12 cellular contexts compared by ENCODE assay signal in genomic region chr12:106090586-106091411, GRCh38. TPM values are rescaled to one million over a fixed set of nuclear protein-coding genes. Genes with fewer than 3 reads are reported as not detected.
A peak's percentile ranks its signal among the peaks of the same experiment; 100 is the strongest.
DNase-seq lines count a peak whose midpoint lies in the region; ATAC-seq, FAIRE-seq and TF ChIP-seq lines count a peak whose summit lies in the region.
"Had no signal": no experiment of that assay in that cellular context is flagged by ENCODE, and none has a peak within 500 bp of the region (broad histone marks: within the 10 kb centered on the region; RNA-seq: fewer than 3 reads in every experiment).

No MANE protein-coding gene starts in this region.

- H3K36me3 ChIP-seq in ACC112 (ENCODE audit: insufficient read depth, low read length) (no peaks in the 10 kb centered on the region), SK-N-SH (replicated peaks in 1 of 2; ENCODE audit: control insufficient read depth in 1 of 2, insufficient read depth in 2 of 2, low read length in 1 of 2) (peaks cover 9 to 11% of the 10 kb centered on the region in 2 experiments)

- H3K4me3 Mint-ChIP-seq in nephron, result no peak overlapping the region
- H3K4me3 Mint-ChIP-seq: IgD-negative memory B cell had no signal

- TF ChIP-seq EP300 in SK-N-SH (IDR thresholded peaks at IDR 0.05; ENCODE audit: borderline replicate concordance in 1 of 2, low read depth in 1 of 2, low read length in 1 of 2), result peak in 1 of 2 experiments; percentile 76; a peak in 2 of 4 replicates

- no peaks in the 10 kb centered on the region for H3K9me3 Mint-ChIP-seq in nephron
- H3K9me3 Mint-ChIP-seq: IgD-negative memory B cell had no signal

- H3K27ac ChIP-seq in ACC112 (ENCODE audit: low read depth, low read length) (peak overlapping the region; percentile 72), SK-N-SH (ENCODE audit: low read depth in 2 of 2, low read length in 1 of 2) (peak overlapping the region; percentile 20 to 91; a peak in 3 of 4 replicates)

- peak overlapping the region; percentile 45; the same call in 1 of the 2 replicates for H3K9ac ChIP-seq in SK-N-SH

- no peak for DNase-seq in SK-N-SH
- DNase-seq in fibroblast of mammary gland (ENCODE audit: low read depth), result peak; percentile 52
- no peak for DNase-seq in Ammon's horn (ENCODE audit: low spot score)
- DNase-seq in NCI-H524 treated with DMSO at 0.1 percent for 48 hours (lab: John Stamatoyannopoulos, UW), result no peak
- no peak for DNase-seq in D721Med (ENCODE audit: insufficient read length, low spot score)
- DNase-seq: activated CD8-positive, alpha-beta memory T cell treated with anti-CD3 and anti-CD28 coated beads for 24 hours; AML-193 had no signal

- ATAC-seq in GM21526 (IDR thresholded peaks at IDR 0.05; ENCODE audit: low FRiP score, unreplicated experiment), result no peak

- TF ChIP-seq CTCF in SK-N-SH (IDR thresholded peaks at IDR 0.05) (no peak), fibroblast of mammary gland (conservative IDR thresholded peaks at IDR 0.05; ENCODE audit: control insufficient read depth, insufficient read depth, low read depth, low read length) (no peak), nephron (IDR thresholded peaks at IDR 0.05; ENCODE audit: unreplicated experiment in 3 of 3) (no peak), D721Med (IDR thresholded peaks at IDR 0.05; ENCODE audit: insufficient read depth, missing control alignments) (no peak)

- CTCF ChIA-PET in SK-N-SH (lab: Yijun Ruan, JAX), result no interaction called here

- H3K36me3 Mint-ChIP-seq in nephron (ENCODE audit: low read depth), result peaks cover 23% of the 10 kb centered on the region
- H3K36me3 Mint-ChIP-seq: IgD-negative memory B cell had no signal

- H3K27ac Mint-ChIP-seq in nephron, result peak overlapping the region; percentile 3 to 85 (median 64)
- H3K27ac Mint-ChIP-seq: IgD-negative memory B cell, progenitor cell of endocrine pancreas had no signal

- WGBS in SK-N-SH (ENCODE audit: low lambda C conversion rate), result 81% methylated on average over 10 of the region's 10 CpGs

- H3K9me2 ChIP-seq in SK-N-SH, result no peaks in the 10 kb centered on the region

- H3K27me3 Mint-ChIP-seq in nephron (ENCODE audit: low read depth), result no peaks in the 10 kb centered on the region

- no peaks in the 10 kb centered on the region for H3K79me2 ChIP-seq in ACC112 (ENCODE audit: control insufficient read depth, insufficient read depth, low read length, unreplicated experiment)
- peaks cover 88% of the 10 kb centered on the region for H3K79me2 ChIP-seq in SK-N-SH (ENCODE audit: insufficient read depth)

- POLR2A ChIA-PET in SK-N-SH (lab: Yijun Ruan, JAX), result no interaction called here

- FAIRE-seq in D721Med (lab: Jason Lieb, UNC), result no peak

- peaks cover 18% of the 10 kb centered on the region for H3K4me1 ChIP-seq in ACC112 (ENCODE audit: control insufficient read depth, insufficient read depth, low read length, unreplicated experiment)
- H3K4me1 ChIP-seq in SK-N-SH (ENCODE audit: control insufficient read depth in 1 of 2, insufficient read depth in 2 of 2, low read depth in 1 of 2, low read length in 1 of 2), result peaks cover 0 to 26% of the 10 kb centered on the region in 2 experiments; a peak in 2 of 4 replicates

- H3K4me1 Mint-ChIP-seq in nephron, result peaks cover 40% of the 10 kb centered on the region

- TF ChIP-seq RAD21 in SK-N-SH (IDR thresholded peaks at IDR 0.05; ENCODE audit: low read length), result no peak

- H4K20me1 ChIP-seq in SK-N-SH (ENCODE audit: insufficient read depth), result no peaks in the 10 kb centered on the region; the same call in 1 of the 2 replicates

- H3K9me3 ChIP-seq in SK-N-SH, result no peaks in the 10 kb centered on the region

- H3K4me2 ChIP-seq in SK-N-SH, result peak overlapping the region; percentile 58

- peaks cover 40% of the 10 kb centered on the region for H3F3A ChIP-seq in SK-N-SH (replicated peaks; ENCODE audit: insufficient read depth)

- H3K27me3 ChIP-seq in ACC112 (ENCODE audit: insufficient read depth, low read length) (no peaks in the 10 kb centered on the region), SK-N-SH (ENCODE audit: insufficient read depth) (no peaks in the 10 kb centered on the region)

- peak overlapping the region; percentile 44 for H2AFZ ChIP-seq in ACC112 (ENCODE audit: low read length, unreplicated experiment)
- no peak overlapping the region for H2AFZ ChIP-seq in SK-N-SH (ENCODE audit: low read depth)

- peak overlapping the region; percentile 14 for H3K4me3 ChIP-seq in ACC112 (ENCODE audit: low read depth, low read length)
- H3K4me3 ChIP-seq in SK-N-SH (ENCODE audit: low read depth in 2 of 2, low read length in 1 of 2), result no peak overlapping the region
- no peak overlapping the region for H3K4me3 ChIP-seq in fibroblast of mammary gland (ENCODE audit: control insufficient read depth, low read depth, low read length)

TF ChIP-seq in SK-N-SH, 30 proteins besides CTCF, POLR2A, EP300 and RAD21:
- peak; percentile 38; the same call in 1 of the 2 replicates for TF ChIP-seq FOSL2 (IDR thresholded peaks at IDR 0.05; ENCODE audit: borderline replicate concordance, low read depth)
- peak; percentile 60 for TF ChIP-seq NFIC (IDR thresholded peaks at IDR 0.05; ENCODE audit: borderline replicate concordance)
- peak; percentile 96 for TF ChIP-seq MEF2A (IDR thresholded peaks at IDR 0.05; ENCODE audit: borderline replicate concordance, low read depth)
- peak; percentile 53; the same call in 1 of the 2 replicates for TF ChIP-seq JUND (IDR thresholded peaks at IDR 0.05)
- peak; percentile 34 for TF ChIP-seq PBX3 (IDR thresholded peaks at IDR 0.05)
- TF ChIP-seq FOXJ3 (CRISPR knock-in tag; IDR thresholded peaks at IDR 0.05), result no peak
- peak; percentile 65; the same call in 1 of the 2 replicates for TF ChIP-seq RXRA (IDR thresholded peaks at IDR 0.05; ENCODE audit: borderline replicate concordance, low read depth)
- peak; percentile 47; the same call in 1 of the 2 replicates for TF ChIP-seq MAX (IDR thresholded peaks at IDR 0.05; ENCODE audit: low read depth)
- TF ChIP-seq GABPA (IDR thresholded peaks at IDR 0.05; ENCODE audit: low read depth), result no peak
- TF ChIP-seq TCF12 (IDR thresholded peaks at IDR 0.05), result peak; percentile 78

RNA-seq across cellular contexts. Expression of gene NUAK1, which starts 48.0 kb away (rescaled TPM):
- 8.1 and 11.3 TPM in 2 replicates for polyA plus RNA-seq in SK-N-SH (2012; rRNA removed)
- polyA plus RNA-seq in SK-N-SH (2012; cell fraction: cytosol; rRNA removed), result 9.5 and 10.7 TPM in 2 replicates
- 12.0 and 18.7 TPM in 2 replicates for polyA plus RNA-seq in SK-N-SH (2012; cell fraction: nucleus; rRNA removed)
- polyA plus RNA-seq: IgD-negative memory B cell had no signal
